ENCODE assay signal across 8 cellular contexts in genomic region chr14:105020815-105021655, GRCh38. TPM values are rescaled to one million over a fixed set of nuclear protein-coding genes. Genes with fewer than 3 reads are reported as not detected.
DNase-seq lines count a peak whose midpoint lies in the region; ATAC-seq, FAIRE-seq and TF ChIP-seq lines count a peak whose summit lies in the region.

CDCA4 (minus strand) TSS chr14:105021083; CDS start chr14:105011929, 9,154 bp downstream.

- H3K36me3 ChIP-seq in pancreas (no peaks in the 10 kb centered on the region), tibial artery (no peaks in the 10 kb centered on the region)

- TF ChIP-seq CTCF in GM10266 (IDR thresholded peaks at IDR 0.05; ENCODE audit: control insufficient read depth, insufficient read depth, low read depth, missing control alignments) (no peak), glutamatergic neuron (IDR thresholded peaks at IDR 0.05; ENCODE audit: partially characterized antibody, unreplicated experiment) (no peak), pancreas (IDR thresholded peaks at IDR 0.05) (no peak), tibial artery (IDR thresholded peaks at IDR 0.05) (no peak)

- H3K27ac Mint-ChIP-seq in activated naive CD8-positive, alpha-beta T cell: peak within 1 kb of the TSS; percentile 97
- peak within 1 kb of the TSS; percentile 93 for H3K27ac Mint-ChIP-seq in glutamatergic neuron (ENCODE audit: unreplicated experiment)

- H3K4me3 Mint-ChIP-seq in activated naive CD8-positive, alpha-beta T cell: peak within 1 kb of the TSS; percentile 100
- H3K4me3 Mint-ChIP-seq in glutamatergic neuron (ENCODE audit: unreplicated experiment): peak within 1 kb of the TSS; percentile 99

- H3K9me3 Mint-ChIP-seq in activated naive CD8-positive, alpha-beta T cell (ENCODE audit: low read depth): no peaks in the 10 kb centered on the region
- H3K9me3 Mint-ChIP-seq in glutamatergic neuron (ENCODE audit: unreplicated experiment): peaks cover 7% of the 10 kb centered on the region

- H3K9me3 ChIP-seq in pancreas (no peaks in the 10 kb centered on the region), tibial artery (no peaks in the 10 kb centered on the region)

- FAIRE-seq in pancreas (lab: Jason Lieb, UNC): no peak

- 0 to 1% methylated on average over 49 to 115 of the region's 115 CpGs for WGBS in pancreas, 2 donors

- H3K27me3 ChIP-seq in pancreas: no peaks in the 10 kb centered on the region
- H3K27me3 ChIP-seq in tibial artery: no peaks in the 10 kb centered on the region

- intact Hi-C loops in pancreas (cut with DNase I) (no loop called here), tibial artery (cut with DNase I; ENCODE audit: low total_unique reads) (loop anchor here (5.0 kb wide), 1 partner anchor 44 kb away; the partner anchor contains the start of gene AHNAK2)

- H3K4me3 ChIP-seq in pancreas (peak within 1 kb of the TSS; percentile 87 to 96 (median 92)), tibial artery (peak within 1 kb of the TSS; percentile 90 to 94)

- DNase-seq in GM10266 (ENCODE audit: extremely low spot score) (peak; percentile 100), NCI-H1092 treated with DMSO at 0.1 percent for 48 hours (lab: John Stamatoyannopoulos, UW) (peak; percentile 95), SKM-1 treated with dmso at 0.1 percent for 144 hours (lab: John Stamatoyannopoulos, UW; ENCODE audit: unreplicated experiment) (peak; percentile 92), glutamatergic neuron (peak; percentile 98), pancreas (peak; percentile 94 to 99 (median 98)), tibial artery (peak; percentile 96 to 98)

- peaks cover 13% of the 10 kb centered on the region for H3K36me3 Mint-ChIP-seq in activated naive CD8-positive, alpha-beta T cell
- no peaks in the 10 kb centered on the region for H3K36me3 Mint-ChIP-seq in glutamatergic neuron (ENCODE audit: unreplicated experiment)

- H3K4me1 Mint-ChIP-seq in activated naive CD8-positive, alpha-beta T cell (ENCODE audit: low read depth): peaks cover 69% of the 10 kb centered on the region
- H3K4me1 Mint-ChIP-seq in glutamatergic neuron (ENCODE audit: low read depth, unreplicated experiment): peaks cover 25% of the 10 kb centered on the region

- H3K27ac ChIP-seq in pancreas: peak within 1 kb of the TSS; percentile 23 to 73 (median 70)
- H3K27ac ChIP-seq in tibial artery: peak within 1 kb of the TSS; percentile 73 to 83

- ATAC-seq in HG02623 (IDR thresholded peaks at IDR 0.05; ENCODE audit: unreplicated experiment) (peak; percentile 68), pancreas (peak; percentile 93 to 96 (median 94))

- no peaks in the 10 kb centered on the region for H3K27me3 Mint-ChIP-seq in activated naive CD8-positive, alpha-beta T cell
- H3K27me3 Mint-ChIP-seq in glutamatergic neuron (ENCODE audit: unreplicated experiment): peaks cover 12% of the 10 kb centered on the region

- H3K4me1 ChIP-seq in pancreas: peaks cover 0 to 14% (median 7%) of the 10 kb centered on the region in 3 donors
- peaks cover 0 to 34% (median 26%) of the 10 kb centered on the region in 4 donors for H3K4me1 ChIP-seq in tibial artery

RNA-seq across cellular contexts. Expression of gene CDCA4, which starts in this region (rescaled TPM):
- total RNA-seq in glutamatergic neuron (ENCODE audit: unreplicated experiment) (23.2 TPM), pancreas (1 to 10 TPM; 1.2 to 3.5 (median 2.6) TPM)
- 1 to 10 TPM; 3.1 to 3.3 TPM for polyA plus RNA-seq in pancreas

Comparison
In these comparisons a context has a peak if more than half of its experiments do, and no peak if none do; other contexts are left out.
1. Peak in every context shown above with its lines: DNase-seq, ATAC-seq, H3K4me3 ChIP-seq and H3K27ac ChIP-seq.